In genomic region chr16:89198417-89199240, GRCh38 we compare ENCODE assay signal across 1 cellular context.
TF ChIP-seq lines count a peak whose summit lies in the region.

No MANE protein-coding gene starts in this region.

TF ChIP-seq in HepG2, 621 proteins besides CTCF, POLR2A, EP300 and RAD21 (continued from another document):
- TF ChIP-seq, protein P1, sequence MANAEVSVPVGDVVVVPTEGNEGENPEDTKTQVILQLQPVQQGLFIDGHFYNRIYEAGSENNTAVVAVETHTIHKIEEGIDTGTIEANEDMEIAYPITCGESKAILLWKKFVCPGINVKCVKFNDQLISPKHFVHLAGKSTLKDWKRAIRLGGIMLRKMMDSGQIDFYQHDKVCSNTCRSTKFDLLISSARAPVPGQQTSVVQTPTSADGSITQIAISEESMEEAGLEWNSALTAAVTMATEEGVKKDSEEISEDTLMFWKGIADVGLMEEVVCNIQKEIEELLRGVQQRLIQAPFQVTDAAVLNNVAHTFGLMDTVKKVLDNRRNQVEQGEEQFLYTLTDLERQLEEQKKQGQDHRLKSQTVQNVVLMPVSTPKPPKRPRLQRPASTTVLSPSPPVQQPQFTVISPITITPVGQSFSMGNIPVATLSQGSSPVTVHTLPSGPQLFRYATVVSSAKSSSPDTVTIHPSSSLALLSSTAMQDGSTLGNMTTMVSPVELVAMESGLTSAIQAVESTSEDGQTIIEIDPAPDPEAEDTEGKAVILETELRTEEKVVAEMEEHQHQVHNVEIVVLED (CRISPR knock-in tag; IDR thresholded peaks at IDR 0.05; ENCODE audit: borderline replicate concordance) = no peak; the same call in 1 of the 2 replicates
- TF ChIP-seq, protein P2, sequence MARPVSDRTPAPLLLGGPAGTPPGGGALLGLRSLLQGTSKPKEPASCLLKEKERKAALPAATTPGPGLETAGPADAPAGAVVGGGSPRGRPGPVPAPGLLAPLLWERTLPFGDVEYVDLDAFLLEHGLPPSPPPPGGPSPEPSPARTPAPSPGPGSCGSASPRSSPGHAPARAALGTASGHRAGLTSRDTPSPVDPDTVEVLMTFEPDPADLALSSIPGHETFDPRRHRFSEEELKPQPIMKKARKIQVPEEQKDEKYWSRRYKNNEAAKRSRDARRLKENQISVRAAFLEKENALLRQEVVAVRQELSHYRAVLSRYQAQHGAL (CRISPR knock-in tag; IDR thresholded peaks at IDR 0.05; ENCODE audit: not compliant biosample characterization) = no peak
- TF ChIP-seq ZNF282 (IDR thresholded peaks at IDR 0.05; ENCODE audit: partially characterized antibody) = no peak
- TF ChIP-seq ELF1 (CRISPR knock-in tag; IDR thresholded peaks at IDR 0.05) = no peak
- TF ChIP-seq MTA3 (CRISPR knock-in tag; IDR thresholded peaks at IDR 0.05) = no peak
- TF ChIP-seq ZNF136 (CRISPR knock-in tag; IDR thresholded peaks at IDR 0.05; ENCODE audit: low read depth) = no peak
- TF ChIP-seq, protein P3, sequence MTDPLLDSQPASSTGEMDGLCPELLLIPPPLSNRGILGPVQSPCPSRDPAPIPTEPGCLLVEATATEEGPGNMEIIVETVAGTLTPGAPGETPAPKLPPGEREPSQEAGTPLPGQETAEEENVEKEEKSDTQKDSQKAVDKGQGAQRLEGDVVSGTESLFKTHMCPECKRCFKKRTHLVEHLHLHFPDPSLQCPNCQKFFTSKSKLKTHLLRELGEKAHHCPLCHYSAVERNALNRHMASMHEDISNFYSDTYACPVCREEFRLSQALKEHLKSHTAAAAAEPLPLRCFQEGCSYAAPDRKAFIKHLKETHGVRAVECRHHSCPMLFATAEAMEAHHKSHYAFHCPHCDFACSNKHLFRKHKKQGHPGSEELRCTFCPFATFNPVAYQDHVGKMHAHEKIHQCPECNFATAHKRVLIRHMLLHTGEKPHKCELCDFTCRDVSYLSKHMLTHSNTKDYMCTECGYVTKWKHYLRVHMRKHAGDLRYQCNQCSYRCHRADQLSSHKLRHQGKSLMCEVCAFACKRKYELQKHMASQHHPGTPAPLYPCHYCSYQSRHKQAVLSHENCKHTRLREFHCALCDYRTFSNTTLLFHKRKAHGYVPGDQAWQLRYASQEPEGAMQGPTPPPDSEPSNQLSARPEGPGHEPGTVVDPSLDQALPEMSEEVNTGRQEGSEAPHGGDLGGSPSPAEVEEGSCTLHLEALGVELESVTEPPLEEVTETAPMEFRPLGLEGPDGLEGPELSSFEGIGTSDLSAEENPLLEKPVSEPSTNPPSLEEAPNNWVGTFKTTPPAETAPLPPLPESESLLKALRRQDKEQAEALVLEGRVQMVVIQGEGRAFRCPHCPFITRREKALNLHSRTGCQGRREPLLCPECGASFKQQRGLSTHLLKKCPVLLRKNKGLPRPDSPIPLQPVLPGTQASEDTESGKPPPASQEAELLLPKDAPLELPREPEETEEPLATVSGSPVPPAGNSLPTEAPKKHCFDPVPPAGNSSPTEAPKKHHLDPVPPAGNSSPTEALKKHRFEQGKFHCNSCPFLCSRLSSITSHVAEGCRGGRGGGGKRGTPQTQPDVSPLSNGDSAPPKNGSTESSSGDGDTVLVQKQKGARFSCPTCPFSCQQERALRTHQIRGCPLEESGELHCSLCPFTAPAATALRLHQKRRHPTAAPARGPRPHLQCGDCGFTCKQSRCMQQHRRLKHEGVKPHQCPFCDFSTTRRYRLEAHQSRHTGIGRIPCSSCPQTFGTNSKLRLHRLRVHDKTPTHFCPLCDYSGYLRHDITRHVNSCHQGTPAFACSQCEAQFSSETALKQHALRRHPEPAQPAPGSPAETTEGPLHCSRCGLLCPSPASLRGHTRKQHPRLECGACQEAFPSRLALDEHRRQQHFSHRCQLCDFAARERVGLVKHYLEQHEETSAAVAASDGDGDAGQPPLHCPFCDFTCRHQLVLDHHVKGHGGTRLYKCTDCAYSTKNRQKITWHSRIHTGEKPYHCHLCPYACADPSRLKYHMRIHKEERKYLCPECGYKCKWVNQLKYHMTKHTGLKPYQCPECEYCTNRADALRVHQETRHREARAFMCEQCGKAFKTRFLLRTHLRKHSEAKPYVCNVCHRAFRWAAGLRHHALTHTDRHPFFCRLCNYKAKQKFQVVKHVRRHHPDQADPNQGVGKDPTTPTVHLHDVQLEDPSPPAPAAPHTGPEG (CRISPR knock-in tag; IDR thresholded peaks at IDR 0.05) = no peak
- no peak for TF ChIP-seq ZBTB8A (CRISPR knock-in tag; IDR thresholded peaks at IDR 0.05; ENCODE audit: borderline replicate concordance, low read depth)
- TF ChIP-seq, protein P4, sequence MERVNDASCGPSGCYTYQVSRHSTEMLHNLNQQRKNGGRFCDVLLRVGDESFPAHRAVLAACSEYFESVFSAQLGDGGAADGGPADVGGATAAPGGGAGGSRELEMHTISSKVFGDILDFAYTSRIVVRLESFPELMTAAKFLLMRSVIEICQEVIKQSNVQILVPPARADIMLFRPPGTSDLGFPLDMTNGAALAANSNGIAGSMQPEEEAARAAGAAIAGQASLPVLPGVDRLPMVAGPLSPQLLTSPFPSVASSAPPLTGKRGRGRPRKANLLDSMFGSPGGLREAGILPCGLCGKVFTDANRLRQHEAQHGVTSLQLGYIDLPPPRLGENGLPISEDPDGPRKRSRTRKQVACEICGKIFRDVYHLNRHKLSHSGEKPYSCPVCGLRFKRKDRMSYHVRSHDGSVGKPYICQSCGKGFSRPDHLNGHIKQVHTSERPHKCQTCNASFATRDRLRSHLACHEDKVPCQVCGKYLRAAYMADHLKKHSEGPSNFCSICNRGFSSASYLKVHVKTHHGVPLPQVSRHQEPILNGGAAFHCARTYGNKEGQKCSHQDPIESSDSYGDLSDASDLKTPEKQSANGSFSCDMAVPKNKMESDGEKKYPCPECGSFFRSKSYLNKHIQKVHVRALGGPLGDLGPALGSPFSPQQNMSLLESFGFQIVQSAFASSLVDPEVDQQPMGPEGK (CRISPR knock-in tag; IDR thresholded peaks at IDR 0.05) = peak; percentile 54
- TF ChIP-seq ZNF768 (CRISPR knock-in tag; IDR thresholded peaks at IDR 0.05) = no peak
- no peak for TF ChIP-seq SRF (IDR thresholded peaks at IDR 0.05; ENCODE audit: low read depth, low read length)
- no peak for TF ChIP-seq NR1H2 (CRISPR knock-in tag; IDR thresholded peaks at IDR 0.05; ENCODE audit: borderline replicate concordance, low read depth)
- TF ChIP-seq ZNF724P (CRISPR knock-in tag; IDR thresholded peaks at IDR 0.05; ENCODE audit: borderline replicate concordance) = no peak
- no peak for TF ChIP-seq GABPB1 (CRISPR knock-in tag; IDR thresholded peaks at IDR 0.05)
- TF ChIP-seq SAFB2 (CRISPR knock-in tag; IDR thresholded peaks at IDR 0.05; ENCODE audit: borderline replicate concordance, low read depth) = no peak
- no peak for TF ChIP-seq ZNF12 (CRISPR knock-in tag; IDR thresholded peaks at IDR 0.05)
- TF ChIP-seq ARID2 (CRISPR knock-in tag; IDR thresholded peaks at IDR 0.05; ENCODE audit: borderline replicate concordance) = no peak
- no peak for TF ChIP-seq HIVEP1 (CRISPR knock-in tag; IDR thresholded peaks at IDR 0.05)
- no peak for TF ChIP-seq KAT2B (IDR thresholded peaks at IDR 0.05; ENCODE audit: borderline replicate concordance, low read depth, low read length)
- no peak for TF ChIP-seq EED (CRISPR knock-in tag; IDR thresholded peaks at IDR 0.05)
- no peak for TF ChIP-seq SETDB1 (CRISPR knock-in tag; IDR thresholded peaks at IDR 0.05; ENCODE audit: borderline replicate concordance)
- TF ChIP-seq XRCC5 (optimal IDR thresholded peaks at IDR 0.05; ENCODE audit: low read length) = peak; percentile 14
- no peak for TF ChIP-seq THAP8 (CRISPR knock-in tag; IDR thresholded peaks at IDR 0.05; ENCODE audit: borderline replicate concordance)
- no peak for TF ChIP-seq GABPA (IDR thresholded peaks at IDR 0.05; ENCODE audit: low read depth, low read length)
- TF ChIP-seq GABPA (CRISPR knock-in tag; IDR thresholded peaks at IDR 0.05; ENCODE audit: low read depth) = no peak
- TF ChIP-seq ZNF841 (CRISPR knock-in tag; IDR thresholded peaks at IDR 0.05; ENCODE audit: borderline replicate concordance) = no peak
- TF ChIP-seq NR0B2 (CRISPR knock-in tag; IDR thresholded peaks at IDR 0.05) = no peak
TF ChIP-seq in HepG2: peak in this region for 16.
